ENCODE assay signal across 1 cellular context in the genomic region with DNA sequence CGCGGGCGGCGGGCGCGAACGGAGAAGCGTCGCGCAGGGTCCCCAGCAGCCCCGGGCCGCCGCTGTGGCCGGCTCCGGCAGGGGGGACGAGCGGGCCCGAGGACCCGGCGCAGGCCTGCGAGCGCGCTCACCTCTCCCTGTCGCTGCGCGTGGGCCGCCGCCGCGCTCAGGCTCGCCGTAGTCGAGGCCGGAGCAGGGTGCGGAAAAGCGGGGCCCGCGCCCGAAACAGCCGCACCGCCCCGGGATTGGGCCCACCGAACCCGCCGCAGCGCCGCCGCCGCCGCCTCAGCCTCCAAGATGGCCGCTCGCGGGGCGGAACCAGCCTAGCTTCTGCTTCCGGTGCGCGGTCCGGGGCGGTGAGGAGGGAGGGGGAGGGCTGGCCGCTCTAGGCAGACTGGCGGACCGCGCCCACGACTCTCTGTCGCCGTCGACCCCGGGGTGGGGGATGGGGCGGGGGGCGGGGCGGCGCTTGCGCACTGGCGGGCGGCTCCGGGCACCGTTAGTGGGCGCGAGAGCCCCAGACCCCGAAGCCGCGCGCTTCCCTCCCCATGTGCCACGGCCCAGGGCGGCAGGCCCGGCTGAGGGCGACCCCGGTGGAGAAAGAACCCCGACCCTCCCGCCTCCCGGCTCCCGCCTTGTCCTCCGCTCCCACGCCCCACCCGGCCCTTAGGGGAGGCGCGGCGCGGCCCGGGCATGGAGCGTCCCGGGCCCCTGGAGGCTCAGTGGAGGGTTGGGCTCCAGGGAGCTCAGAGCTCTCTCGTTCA.
TF ChIP-seq lines count a peak whose summit lies in the region.

A gene (minus strand): TSS at position 320 of the 764 bp plus-strand sequence. CDS start 5,862 bp downstream, outside the sequence.

TF ChIP-seq in HepG2, 621 proteins besides CTCF, POLR2A, EP300 and RAD21 (continued from another document and continues in another):
- TF ChIP-seq, protein P1, sequence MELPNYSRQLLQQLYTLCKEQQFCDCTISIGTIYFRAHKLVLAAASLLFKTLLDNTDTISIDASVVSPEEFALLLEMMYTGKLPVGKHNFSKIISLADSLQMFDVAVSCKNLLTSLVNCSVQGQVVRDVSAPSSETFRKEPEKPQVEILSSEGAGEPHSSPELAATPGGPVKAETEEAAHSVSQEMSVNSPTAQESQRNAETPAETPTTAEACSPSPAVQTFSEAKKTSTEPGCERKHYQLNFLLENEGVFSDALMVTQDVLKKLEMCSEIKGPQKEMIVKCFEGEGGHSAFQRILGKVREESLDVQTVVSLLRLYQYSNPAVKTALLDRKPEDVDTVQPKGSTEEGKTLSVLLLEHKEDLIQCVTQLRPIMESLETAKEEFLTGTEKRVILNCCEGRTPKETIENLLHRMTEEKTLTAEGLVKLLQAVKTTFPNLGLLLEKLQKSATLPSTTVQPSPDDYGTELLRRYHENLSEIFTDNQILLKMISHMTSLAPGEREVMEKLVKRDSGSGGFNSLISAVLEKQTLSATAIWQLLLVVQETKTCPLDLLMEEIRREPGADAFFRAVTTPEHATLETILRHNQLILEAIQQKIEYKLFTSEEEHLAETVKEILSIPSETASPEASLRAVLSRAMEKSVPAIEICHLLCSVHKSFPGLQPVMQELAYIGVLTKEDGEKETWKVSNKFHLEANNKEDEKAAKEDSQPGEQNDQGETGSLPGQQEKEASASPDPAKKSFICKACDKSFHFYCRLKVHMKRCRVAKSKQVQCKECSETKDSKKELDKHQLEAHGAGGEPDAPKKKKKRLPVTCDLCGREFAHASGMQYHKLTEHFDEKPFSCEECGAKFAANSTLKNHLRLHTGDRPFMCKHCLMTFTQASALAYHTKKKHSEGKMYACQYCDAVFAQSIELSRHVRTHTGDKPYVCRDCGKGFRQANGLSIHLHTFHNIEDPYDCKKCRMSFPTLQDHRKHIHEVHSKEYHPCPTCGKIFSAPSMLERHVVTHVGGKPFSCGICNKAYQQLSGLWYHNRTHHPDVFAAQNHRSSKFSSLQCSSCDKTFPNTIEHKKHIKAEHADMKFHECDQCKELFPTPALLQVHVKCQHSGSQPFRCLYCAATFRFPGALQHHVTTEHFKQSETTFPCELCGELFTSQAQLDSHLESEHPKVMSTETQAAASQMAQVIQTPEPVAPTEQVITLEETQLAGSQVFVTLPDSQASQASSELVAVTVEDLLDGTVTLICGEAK (IDR thresholded peaks at IDR 0.05), result no peak
- TF ChIP-seq, protein P1 (CRISPR knock-in tag; IDR thresholded peaks at IDR 0.05), result 0 out of 2 replicates have a peak, but pooled peaks have one; percentile 1
- TF ChIP-seq, protein P2, sequence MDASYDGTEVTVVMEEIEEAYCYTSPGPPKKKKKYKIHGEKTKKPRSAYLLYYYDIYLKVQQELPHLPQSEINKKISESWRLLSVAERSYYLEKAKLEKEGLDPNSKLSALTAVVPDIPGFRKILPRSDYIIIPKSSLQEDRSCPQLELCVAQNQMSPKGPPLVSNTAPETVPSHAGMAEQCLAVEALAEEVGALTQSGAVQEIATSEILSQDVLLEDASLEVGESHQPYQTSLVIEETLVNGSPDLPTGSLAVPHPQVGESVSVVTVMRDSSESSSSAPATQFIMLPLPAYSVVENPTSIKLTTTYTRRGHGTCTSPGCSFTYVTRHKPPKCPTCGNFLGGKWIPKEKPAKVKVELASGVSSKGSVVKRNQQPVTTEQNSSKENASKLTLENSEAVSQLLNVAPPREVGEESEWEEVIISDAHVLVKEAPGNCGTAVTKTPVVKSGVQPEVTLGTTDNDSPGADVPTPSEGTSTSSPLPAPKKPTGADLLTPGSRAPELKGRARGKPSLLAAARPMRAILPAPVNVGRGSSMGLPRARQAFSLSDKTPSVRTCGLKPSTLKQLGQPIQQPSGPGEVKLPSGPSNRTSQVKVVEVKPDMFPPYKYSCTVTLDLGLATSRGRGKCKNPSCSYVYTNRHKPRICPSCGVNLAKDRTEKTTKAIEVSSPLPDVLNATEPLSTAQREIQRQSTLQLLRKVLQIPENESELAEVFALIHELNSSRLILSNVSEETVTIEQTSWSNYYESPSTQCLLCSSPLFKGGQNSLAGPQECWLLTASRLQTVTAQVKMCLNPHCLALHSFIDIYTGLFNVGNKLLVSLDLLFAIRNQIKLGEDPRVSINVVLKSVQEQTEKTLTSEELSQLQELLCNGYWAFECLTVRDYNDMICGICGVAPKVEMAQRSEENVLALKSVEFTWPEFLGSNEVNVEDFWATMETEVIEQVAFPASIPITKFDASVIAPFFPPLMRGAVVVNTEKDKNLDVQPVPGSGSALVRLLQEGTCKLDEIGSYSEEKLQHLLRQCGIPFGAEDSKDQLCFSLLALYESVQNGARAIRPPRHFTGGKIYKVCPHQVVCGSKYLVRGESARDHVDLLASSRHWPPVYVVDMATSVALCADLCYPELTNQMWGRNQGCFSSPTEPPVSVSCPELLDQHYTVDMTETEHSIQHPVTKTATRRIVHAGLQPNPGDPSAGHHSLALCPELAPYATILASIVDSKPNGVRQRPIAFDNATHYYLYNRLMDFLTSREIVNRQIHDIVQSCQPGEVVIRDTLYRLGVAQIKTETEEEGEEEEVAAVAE (CRISPR knock-in tag; IDR thresholded peaks at IDR 0.05; ENCODE audit: borderline replicate concordance), result peak; percentile 71; the same call in 1 of the 2 replicates
- peak; percentile 77 for TF ChIP-seq POLR2G (IDR thresholded peaks at IDR 0.05; ENCODE audit: low read depth, low read length)
- no peak for TF ChIP-seq CBX2 (IDR thresholded peaks at IDR 0.05; ENCODE audit: low read depth, low read length)
- no peak for TF ChIP-seq CBX2 (CRISPR knock-in tag; IDR thresholded peaks at IDR 0.05; ENCODE audit: low read depth)
- TF ChIP-seq ZNF468 (CRISPR knock-in tag; IDR thresholded peaks at IDR 0.05), result no peak
- TF ChIP-seq ZNF225 (CRISPR knock-in tag; IDR thresholded peaks at IDR 0.05), result no peak; the same call in 1 of the 2 replicates
- TF ChIP-seq MBD4 (IDR thresholded peaks at IDR 0.05; ENCODE audit: borderline replicate concordance, low read length), result no peak
- no peak for TF ChIP-seq ZNF564 (CRISPR knock-in tag; IDR thresholded peaks at IDR 0.05)
- TF ChIP-seq PHF5A (CRISPR knock-in tag; IDR thresholded peaks at IDR 0.05; ENCODE audit: low read depth, unreplicated experiment), result no peak
- TF ChIP-seq ARID2 (CRISPR knock-in tag; IDR thresholded peaks at IDR 0.05; ENCODE audit: borderline replicate concordance), result 0 out of 2 replicates have a peak, but pooled peaks have one; percentile 82
- no peak for TF ChIP-seq ZNF383 (CRISPR knock-in tag; IDR thresholded peaks at IDR 0.05; ENCODE audit: borderline replicate concordance)
- TF ChIP-seq NR3C1 (CRISPR knock-in tag; IDR thresholded peaks at IDR 0.05), result no peak
- TF ChIP-seq, protein P3, sequence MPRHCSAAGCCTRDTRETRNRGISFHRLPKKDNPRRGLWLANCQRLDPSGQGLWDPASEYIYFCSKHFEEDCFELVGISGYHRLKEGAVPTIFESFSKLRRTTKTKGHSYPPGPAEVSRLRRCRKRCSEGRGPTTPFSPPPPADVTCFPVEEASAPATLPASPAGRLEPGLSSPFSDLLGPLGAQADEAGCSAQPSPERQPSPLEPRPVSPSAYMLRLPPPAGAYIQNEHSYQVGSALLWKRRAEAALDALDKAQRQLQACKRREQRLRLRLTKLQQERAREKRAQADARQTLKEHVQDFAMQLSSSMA (CRISPR knock-in tag; IDR thresholded peaks at IDR 0.05), result no peak
- TF ChIP-seq ZNF776 (CRISPR knock-in tag; IDR thresholded peaks at IDR 0.05), result 0 out of 2 replicates have a peak, but pooled peaks have one; percentile 30
- no peak for TF ChIP-seq REL (CRISPR knock-in tag; conservative IDR thresholded peaks at IDR 0.05)
- TF ChIP-seq MYC (CRISPR knock-in tag; IDR thresholded peaks at IDR 0.05; ENCODE audit: borderline replicate concordance), result peak; percentile 79
- TF ChIP-seq ZNF850 (CRISPR knock-in tag; conservative IDR thresholded peaks at IDR 0.05), result peak; percentile 23; the same call in 1 of the 2 replicates
- TF ChIP-seq PTBP1 (IDR thresholded peaks at IDR 0.05; ENCODE audit: low read depth, low read length, poor library complexity, severe bottlenecking), result no peak
- TF ChIP-seq, protein P4, sequence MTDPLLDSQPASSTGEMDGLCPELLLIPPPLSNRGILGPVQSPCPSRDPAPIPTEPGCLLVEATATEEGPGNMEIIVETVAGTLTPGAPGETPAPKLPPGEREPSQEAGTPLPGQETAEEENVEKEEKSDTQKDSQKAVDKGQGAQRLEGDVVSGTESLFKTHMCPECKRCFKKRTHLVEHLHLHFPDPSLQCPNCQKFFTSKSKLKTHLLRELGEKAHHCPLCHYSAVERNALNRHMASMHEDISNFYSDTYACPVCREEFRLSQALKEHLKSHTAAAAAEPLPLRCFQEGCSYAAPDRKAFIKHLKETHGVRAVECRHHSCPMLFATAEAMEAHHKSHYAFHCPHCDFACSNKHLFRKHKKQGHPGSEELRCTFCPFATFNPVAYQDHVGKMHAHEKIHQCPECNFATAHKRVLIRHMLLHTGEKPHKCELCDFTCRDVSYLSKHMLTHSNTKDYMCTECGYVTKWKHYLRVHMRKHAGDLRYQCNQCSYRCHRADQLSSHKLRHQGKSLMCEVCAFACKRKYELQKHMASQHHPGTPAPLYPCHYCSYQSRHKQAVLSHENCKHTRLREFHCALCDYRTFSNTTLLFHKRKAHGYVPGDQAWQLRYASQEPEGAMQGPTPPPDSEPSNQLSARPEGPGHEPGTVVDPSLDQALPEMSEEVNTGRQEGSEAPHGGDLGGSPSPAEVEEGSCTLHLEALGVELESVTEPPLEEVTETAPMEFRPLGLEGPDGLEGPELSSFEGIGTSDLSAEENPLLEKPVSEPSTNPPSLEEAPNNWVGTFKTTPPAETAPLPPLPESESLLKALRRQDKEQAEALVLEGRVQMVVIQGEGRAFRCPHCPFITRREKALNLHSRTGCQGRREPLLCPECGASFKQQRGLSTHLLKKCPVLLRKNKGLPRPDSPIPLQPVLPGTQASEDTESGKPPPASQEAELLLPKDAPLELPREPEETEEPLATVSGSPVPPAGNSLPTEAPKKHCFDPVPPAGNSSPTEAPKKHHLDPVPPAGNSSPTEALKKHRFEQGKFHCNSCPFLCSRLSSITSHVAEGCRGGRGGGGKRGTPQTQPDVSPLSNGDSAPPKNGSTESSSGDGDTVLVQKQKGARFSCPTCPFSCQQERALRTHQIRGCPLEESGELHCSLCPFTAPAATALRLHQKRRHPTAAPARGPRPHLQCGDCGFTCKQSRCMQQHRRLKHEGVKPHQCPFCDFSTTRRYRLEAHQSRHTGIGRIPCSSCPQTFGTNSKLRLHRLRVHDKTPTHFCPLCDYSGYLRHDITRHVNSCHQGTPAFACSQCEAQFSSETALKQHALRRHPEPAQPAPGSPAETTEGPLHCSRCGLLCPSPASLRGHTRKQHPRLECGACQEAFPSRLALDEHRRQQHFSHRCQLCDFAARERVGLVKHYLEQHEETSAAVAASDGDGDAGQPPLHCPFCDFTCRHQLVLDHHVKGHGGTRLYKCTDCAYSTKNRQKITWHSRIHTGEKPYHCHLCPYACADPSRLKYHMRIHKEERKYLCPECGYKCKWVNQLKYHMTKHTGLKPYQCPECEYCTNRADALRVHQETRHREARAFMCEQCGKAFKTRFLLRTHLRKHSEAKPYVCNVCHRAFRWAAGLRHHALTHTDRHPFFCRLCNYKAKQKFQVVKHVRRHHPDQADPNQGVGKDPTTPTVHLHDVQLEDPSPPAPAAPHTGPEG (CRISPR knock-in tag; IDR thresholded peaks at IDR 0.05), result no peak
- TF ChIP-seq PHF8 (CRISPR knock-in tag; IDR thresholded peaks at IDR 0.05), result peak; percentile 91
- TF ChIP-seq RELA (CRISPR knock-in tag; IDR thresholded peaks at IDR 0.05), result no peak
- TF ChIP-seq, protein P5, sequence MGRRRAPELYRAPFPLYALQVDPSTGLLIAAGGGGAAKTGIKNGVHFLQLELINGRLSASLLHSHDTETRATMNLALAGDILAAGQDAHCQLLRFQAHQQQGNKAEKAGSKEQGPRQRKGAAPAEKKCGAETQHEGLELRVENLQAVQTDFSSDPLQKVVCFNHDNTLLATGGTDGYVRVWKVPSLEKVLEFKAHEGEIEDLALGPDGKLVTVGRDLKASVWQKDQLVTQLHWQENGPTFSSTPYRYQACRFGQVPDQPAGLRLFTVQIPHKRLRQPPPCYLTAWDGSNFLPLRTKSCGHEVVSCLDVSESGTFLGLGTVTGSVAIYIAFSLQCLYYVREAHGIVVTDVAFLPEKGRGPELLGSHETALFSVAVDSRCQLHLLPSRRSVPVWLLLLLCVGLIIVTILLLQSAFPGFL (CRISPR knock-in tag; IDR thresholded peaks at IDR 0.05), result no peak
- peak; percentile 25; the same call in 1 of the 2 replicates for TF ChIP-seq ZNF746 (CRISPR knock-in tag; IDR thresholded peaks at IDR 0.05)
- no peak for TF ChIP-seq PRMT3 (CRISPR knock-in tag; IDR thresholded peaks at IDR 0.05; ENCODE audit: borderline replicate concordance, low read depth)
- TF ChIP-seq RBM22 (optimal IDR thresholded peaks at IDR 0.05; ENCODE audit: low read length), result no peak
- 0 out of 2 replicates have a peak, but pooled peaks have one; percentile 25 for TF ChIP-seq FOSL2 (CRISPR knock-in tag; IDR thresholded peaks at IDR 0.05)
- TF ChIP-seq ZNF670 (CRISPR knock-in tag; IDR thresholded peaks at IDR 0.05; ENCODE audit: borderline replicate concordance), result no peak
- TF ChIP-seq EHMT2 (IDR thresholded peaks at IDR 0.05; ENCODE audit: borderline replicate concordance, low read depth, low read length), result no peak
